Comparison of ENCODE assay signal across 11 cellular contexts in the genomic region with DNA sequence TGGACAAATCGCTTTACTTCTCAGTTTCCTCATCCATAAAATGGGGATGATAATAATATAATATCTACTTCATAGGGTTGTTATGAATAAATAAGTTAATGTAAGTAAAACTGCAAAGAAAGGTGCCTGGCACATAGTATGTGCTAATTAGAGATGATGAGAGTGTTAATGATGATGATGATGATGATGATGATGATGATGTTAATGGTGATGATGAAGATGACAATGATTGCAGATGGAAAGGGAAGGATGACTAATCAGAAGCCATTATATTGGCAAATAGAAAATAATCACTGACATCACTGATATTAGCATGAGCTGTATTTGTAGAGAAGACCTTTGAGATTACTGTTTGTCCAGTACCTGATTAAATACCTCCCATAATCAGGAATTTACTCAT. TPM values are rescaled to one million over a fixed set of nuclear protein-coding genes. Genes with fewer than 3 reads are reported as not detected.
"Had no signal": no experiment of that assay in that cellular context is flagged by ENCODE, and none has a peak within 500 bp of the region (broad histone marks: within the 10 kb centered on the region; RNA-seq: fewer than 3 reads in every experiment).

No MANE protein-coding gene starts in this region.

- H3K4me2 ChIP-seq: GM23338, KMS-11 had no signal

- H3K27ac ChIP-seq: HL-60, KMS-11 had no signal

- FAIRE-seq: H1, H54 had no signal

- H3K4me3 ChIP-seq: GM23338 had no signal

- DNase-seq: H9, HCEC 1CT, HFFc6, IMR-90, Karpas-422, KBM-7 had no signal

- ATAC-seq: GM23338 had no signal

RNA-seq across cellular contexts. Expression of a gene that starts 55.8 kb away (rescaled TPM):
- polyA plus RNA-seq: IMR-90 had no signal
